Comparison of ENCODE assay signal across 15 cellular contexts in the genomic region with DNA sequence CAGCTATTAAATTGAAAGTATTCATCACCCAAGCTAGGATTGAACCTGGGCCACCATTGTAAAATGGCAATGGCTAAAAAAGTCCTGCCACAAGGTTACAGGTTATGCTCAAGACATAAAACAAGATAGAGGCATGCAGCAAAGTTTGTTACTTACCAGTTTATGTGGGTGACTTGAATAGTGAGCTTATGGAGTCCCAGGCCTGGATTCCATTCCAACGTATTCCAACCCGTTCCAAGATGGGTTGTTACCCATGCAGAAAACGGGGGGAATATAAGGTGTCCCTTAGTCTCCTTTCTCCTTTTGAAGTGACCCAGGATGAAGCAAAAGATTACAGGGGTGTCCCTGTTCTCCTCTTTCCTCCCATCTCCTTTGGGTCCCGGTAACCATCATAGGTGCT. TPM values are rescaled to one million over a fixed set of nuclear protein-coding genes. Genes with fewer than 3 reads are reported as not detected.
"Had no signal": no experiment of that assay in that cellular context is flagged by ENCODE, and none has a peak within 500 bp of the region (broad histone marks: within the 10 kb centered on the region; RNA-seq: fewer than 3 reads in every experiment).

No MANE protein-coding gene starts in this region.

RNA-seq across cellular contexts. Expression of a gene that starts 10.2 kb away (rescaled TPM):
- total RNA-seq: activated B cell treated with CpG ODN at 0.5 μM for 24 hours; activated CD4-positive, alpha-beta memory T cell treated with anti-CD3 and anti-CD28 coated beads for 36 hours; activated CD4-positive, alpha-beta memory T cell treated with anti-CD3 and anti-CD28 coated beads, Interleukin-2, amount 10 ng/mL, durations not matched to agents 7 days and 5 days; activated CD4-positive, alpha-beta T cell treated with anti-CD3 and anti-CD28 coated beads for 36 hours; activated CD4-positive, alpha-beta T cell treated with anti-CD3 and anti-CD28 coated beads, Interleukin-2, amount 10 ng/mL, durations not matched to agents 24 days and 14 days; activated CD4-positive, alpha-beta T cell treated with anti-CD3 and anti-CD28 coated beads, Interleukin-2, amount 10 ng/mL, durations not matched to agents 7 days and 5 days; activated CD8-positive, alpha-beta memory T cell treated with anti-CD3 and anti-CD28 coated beads for 36 hours; activated CD8-positive, alpha-beta memory T cell treated with anti-CD3 and anti-CD28 coated beads, Interleukin-2, amount 10 ng/mL, durations not matched to agents 7 days and 5 days; activated CD8-positive, alpha-beta T cell treated with anti-CD3 and anti-CD28 coated beads for 36 hours; activated CD8-positive, alpha-beta T cell treated with anti-CD3 and anti-CD28 coated beads, Interleukin-2, amount 10 ng/mL, durations not matched to agents 7 days and 5 days; T-helper 1 cell treated with Interleukin-12 subunit alpha and Interleukin-12 subunit beta and Interleukin-4 antibody, amounts not matched to agents 30 ng/mL and 1 ng/mL, for 36 hours; T-helper 17 cell; T-helper 2 cell treated with Interferon-gamma antibody and Interleukin-4, amounts not matched to agents 100 ng/mL and 5 ng/mL, for 36 hours had no signal

RNA-seq across cellular contexts. Expression of a gene that starts 28.1 kb away (rescaled TPM):
- total RNA-seq: activated B cell treated with CpG ODN at 0.5 μM for 24 hours; activated CD4-positive, alpha-beta memory T cell treated with anti-CD3 and anti-CD28 coated beads for 36 hours; activated CD4-positive, alpha-beta memory T cell treated with anti-CD3 and anti-CD28 coated beads, Interleukin-2, amount 10 ng/mL, durations not matched to agents 7 days and 5 days; activated CD4-positive, alpha-beta T cell treated with anti-CD3 and anti-CD28 coated beads for 36 hours; activated CD4-positive, alpha-beta T cell treated with anti-CD3 and anti-CD28 coated beads, Interleukin-2, amount 10 ng/mL, durations not matched to agents 24 days and 14 days; activated CD4-positive, alpha-beta T cell treated with anti-CD3 and anti-CD28 coated beads, Interleukin-2, amount 10 ng/mL, durations not matched to agents 7 days and 5 days; activated CD8-positive, alpha-beta memory T cell treated with anti-CD3 and anti-CD28 coated beads for 36 hours; activated CD8-positive, alpha-beta memory T cell treated with anti-CD3 and anti-CD28 coated beads, Interleukin-2, amount 10 ng/mL, durations not matched to agents 7 days and 5 days; activated CD8-positive, alpha-beta T cell treated with anti-CD3 and anti-CD28 coated beads for 36 hours; activated CD8-positive, alpha-beta T cell treated with anti-CD3 and anti-CD28 coated beads, Interleukin-2, amount 10 ng/mL, durations not matched to agents 7 days and 5 days; T-cell; T-helper 1 cell treated with Interleukin-12 subunit alpha and Interleukin-12 subunit beta and Interleukin-4 antibody, amounts not matched to agents 30 ng/mL and 1 ng/mL, for 36 hours; T-helper 17 cell; T-helper 2 cell treated with Interferon-gamma antibody and Interleukin-4, amounts not matched to agents 100 ng/mL and 5 ng/mL, for 36 hours; WTC11 had no signal
